Comparison of ENCODE assay signal across 34 cellular contexts in the genomic region with DNA sequence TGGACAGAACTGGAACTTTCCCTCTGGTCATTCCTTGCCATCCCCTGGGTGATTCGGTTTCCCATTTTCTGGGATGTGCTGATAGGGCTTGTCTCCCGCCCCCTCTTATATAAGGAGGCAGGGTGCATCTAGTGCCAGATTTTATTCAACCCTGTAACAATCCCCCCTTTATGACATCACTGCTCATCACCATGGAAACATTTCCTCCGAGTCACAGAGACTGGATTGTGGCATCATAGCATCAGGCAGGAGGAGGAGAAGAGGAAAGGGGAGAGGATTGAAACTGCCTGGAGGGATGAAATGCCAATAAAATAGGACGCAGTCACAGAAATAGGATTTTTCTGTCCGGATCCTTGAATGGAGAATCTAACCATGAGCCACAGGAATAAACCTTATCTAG. TPM values are rescaled to one million over a fixed set of nuclear protein-coding genes. Genes with fewer than 3 reads are reported as not detected.
"Had no signal": no experiment of that assay in that cellular context is flagged by ENCODE, and none has a peak within 500 bp of the region (broad histone marks: within the 10 kb centered on the region; RNA-seq: fewer than 3 reads in every experiment).

No MANE protein-coding gene starts in this region.

- H3K27ac ChIP-seq: KMS-11, Peyer's patch, SK-N-MC, WERI-Rb-1 had no signal

- H3K4me3 ChIP-seq: Peyer's patch, SK-N-MC had no signal

- ATAC-seq: activated CD8-positive, alpha-beta memory T cell treated with anti-CD3 and anti-CD28 coated beads, Interleukin-2, amount 10 ng/mL, durations not matched to agents 7 days and 5 days; activated naive CD8-positive, alpha-beta T cell treated with anti-CD3 and anti-CD28 coated beads, Interleukin-2, amount 50 U/mL, for 24 hours; PC-3 had no signal

- H3K4me1 ChIP-seq: Peyer's patch had no signal

- H3K4me2 ChIP-seq: KMS-11 had no signal

- DNase-seq: activated CD4-positive, alpha-beta memory T cell treated with anti-CD3 and anti-CD28 coated beads, Interleukin-2, amount 10 ng/mL, durations not matched to agents 7 days and 5 days; activated CD4-positive, alpha-beta T cell treated with anti-CD3 and anti-CD28 coated beads for 1 hour; activated CD4-positive, alpha-beta T cell treated with anti-CD3 and anti-CD28 coated beads for 48 hours; activated CD4-positive, CD25-positive, alpha-beta regulatory T cell; activated CD8-positive, alpha-beta memory T cell treated with anti-CD3 and anti-CD28 coated beads for 24 hours; activated CD8-positive, alpha-beta memory T cell treated with anti-CD3 and anti-CD28 coated beads, Interleukin-2, amount 10 ng/mL, durations not matched to agents 7 days and 5 days; activated CD8-positive, alpha-beta memory T cell treated with anti-CD3 and anti-CD28 coated beads, Interleukin-2, amount 50 U/mL, for 48 hours; activated effector memory CD4-positive, alpha-beta T cell treated with Interleukin-2 at 50 U/mL for 16 hours; activated naive CD4-positive, alpha-beta T cell treated with anti-CD3 and anti-CD28 coated beads, Interleukin-2, amount 10 ng/mL, durations not matched to agents 7 days and 5 days; activated naive CD8-positive, alpha-beta T cell treated with anti-CD3 and anti-CD28 coated beads, Interleukin-2, amount 50 U/mL, for 24 hours; activated T-cell treated with anti-CD3 and anti-CD28 coated beads, Interleukin-2, amount 50 U/mL, for 48 hours; MM.1S; MV-4-11; NCI-H1092; NCI-H146; NCI-H187; NCI-H2029 treated with DMSO at 0.1 percent for 48 hours; NCI-H2171 treated with DMSO at 0.1 percent for 48 hours; NCI-H226; NCI-H446 treated with DMSO at 0.1 percent for 48 hours; NCI-H524; NCI-H69; NK-92 treated with Interleukin-12 subunit alpha and Interleukin-12 subunit beta, amount 100 ng/mL, for 24 hours; PC-3; Peyer's patch; RPMI8226; T1000; WERI-Rb-1 had no signal

- H3K36me3 ChIP-seq: Peyer's patch, WERI-Rb-1 had no signal

- H3K9ac ChIP-seq: KMS-11 had no signal

- H3K27me3 ChIP-seq: Peyer's patch had no signal

- H3K9me3 ChIP-seq: Peyer's patch had no signal

RNA-seq across cellular contexts. Expression of gene SORCS3, which starts 25.0 kb away (rescaled TPM):
- total RNA-seq: activated CD4-positive, alpha-beta memory T cell treated with anti-CD3 and anti-CD28 coated beads, Interleukin-2, amount 10 ng/mL, durations not matched to agents 7 days and 5 days; activated CD8-positive, alpha-beta memory T cell treated with anti-CD3 and anti-CD28 coated beads, Interleukin-2, amount 10 ng/mL, durations not matched to agents 7 days and 5 days; bronchial epithelial cell; LHCN-M2; PC-3; T-helper 1 cell treated with Interleukin-12 subunit alpha and Interleukin-12 subunit beta and Interleukin-4 antibody, amounts not matched to agents 30 ng/mL and 1 ng/mL, for 36 hours; T-helper 2 cell treated with Interferon-gamma antibody and Interleukin-4, amounts not matched to agents 100 ng/mL and 5 ng/mL, for 36 hours had no signal
